7 cellular contexts compared by ENCODE assay signal in genomic region chr19:28018499-28018898, GRCh38.
"Had no signal": no experiment of that assay in that cellular context is flagged by ENCODE, and none has a peak within 500 bp of the region (broad histone marks: within the 10 kb centered on the region; RNA-seq: fewer than 3 reads in every experiment).

No MANE protein-coding gene starts in this region.

- DNase-seq: GM23248, GOT3, H7, HFFc6, IMR-90, KBM-7 had no signal

- H3K27ac ChIP-seq: GM23248 had no signal

- H3K9me3 ChIP-seq: HAP-1 had no signal

- H3K4me3 ChIP-seq: GM23248, HAP-1 had no signal

- H3K36me3 ChIP-seq: HAP-1 had no signal
